1 cellular context compared by ENCODE assay signal in the genomic region with DNA sequence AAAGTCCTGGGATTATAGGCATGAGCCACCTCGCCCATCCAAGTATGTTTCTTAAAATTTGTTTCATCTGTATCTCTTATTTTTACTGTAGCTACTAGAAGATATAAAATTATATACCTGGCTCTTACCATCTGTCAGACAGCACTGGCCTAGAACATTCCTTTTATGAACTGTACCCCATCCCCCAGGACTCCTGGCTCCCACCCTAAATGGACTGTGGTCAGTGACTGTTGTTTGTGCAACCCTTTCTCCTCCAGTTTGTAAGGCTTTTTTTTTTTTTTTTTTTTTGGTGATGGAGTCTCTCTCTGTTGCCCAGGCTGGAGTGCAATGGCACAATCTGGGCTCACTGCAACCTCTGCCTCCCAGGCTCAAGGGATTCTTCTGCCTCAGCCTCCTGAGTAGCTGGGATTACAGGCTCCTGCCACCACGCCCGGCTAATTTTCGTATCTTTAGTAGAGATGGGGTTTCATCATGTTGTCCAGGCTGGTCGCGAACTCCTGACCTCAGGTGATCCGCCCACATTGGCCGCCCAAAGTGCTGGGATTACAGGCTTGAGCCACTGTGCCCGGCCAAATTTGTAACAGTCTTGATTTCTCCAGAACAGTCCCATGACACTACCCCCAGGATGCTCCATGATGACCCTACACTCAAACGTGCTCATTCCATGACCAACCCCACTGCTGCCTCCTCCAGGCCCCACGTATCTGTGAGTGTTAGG.
TF ChIP-seq lines count a peak whose summit lies in the region.

No MANE protein-coding gene starts in this region.

TF ChIP-seq in GM23338, 12 proteins besides CTCF, POLR2A, EP300 and RAD21:
- TF ChIP-seq EZH2phosphoT487 (IDR thresholded peaks at IDR 0.05; ENCODE audit: unreplicated experiment), result no peak
- TF ChIP-seq ZNF331 (CRISPR knock-in tag; IDR thresholded peaks at IDR 0.05; ENCODE audit: low read depth), result no peak
- no peak for TF ChIP-seq CREB1 (CRISPR knock-in tag; IDR thresholded peaks at IDR 0.05; ENCODE audit: low read depth)
- no peak for TF ChIP-seq NANOG (IDR thresholded peaks at IDR 0.05; ENCODE audit: borderline replicate concordance)
- TF ChIP-seq JUNB (IDR thresholded peaks at IDR 0.05; ENCODE audit: unreplicated experiment), result no peak
- no peak for TF ChIP-seq POLR2AphosphoS5 (IDR thresholded peaks at IDR 0.05; ENCODE audit: low read depth)
- TF ChIP-seq, protein P1, sequence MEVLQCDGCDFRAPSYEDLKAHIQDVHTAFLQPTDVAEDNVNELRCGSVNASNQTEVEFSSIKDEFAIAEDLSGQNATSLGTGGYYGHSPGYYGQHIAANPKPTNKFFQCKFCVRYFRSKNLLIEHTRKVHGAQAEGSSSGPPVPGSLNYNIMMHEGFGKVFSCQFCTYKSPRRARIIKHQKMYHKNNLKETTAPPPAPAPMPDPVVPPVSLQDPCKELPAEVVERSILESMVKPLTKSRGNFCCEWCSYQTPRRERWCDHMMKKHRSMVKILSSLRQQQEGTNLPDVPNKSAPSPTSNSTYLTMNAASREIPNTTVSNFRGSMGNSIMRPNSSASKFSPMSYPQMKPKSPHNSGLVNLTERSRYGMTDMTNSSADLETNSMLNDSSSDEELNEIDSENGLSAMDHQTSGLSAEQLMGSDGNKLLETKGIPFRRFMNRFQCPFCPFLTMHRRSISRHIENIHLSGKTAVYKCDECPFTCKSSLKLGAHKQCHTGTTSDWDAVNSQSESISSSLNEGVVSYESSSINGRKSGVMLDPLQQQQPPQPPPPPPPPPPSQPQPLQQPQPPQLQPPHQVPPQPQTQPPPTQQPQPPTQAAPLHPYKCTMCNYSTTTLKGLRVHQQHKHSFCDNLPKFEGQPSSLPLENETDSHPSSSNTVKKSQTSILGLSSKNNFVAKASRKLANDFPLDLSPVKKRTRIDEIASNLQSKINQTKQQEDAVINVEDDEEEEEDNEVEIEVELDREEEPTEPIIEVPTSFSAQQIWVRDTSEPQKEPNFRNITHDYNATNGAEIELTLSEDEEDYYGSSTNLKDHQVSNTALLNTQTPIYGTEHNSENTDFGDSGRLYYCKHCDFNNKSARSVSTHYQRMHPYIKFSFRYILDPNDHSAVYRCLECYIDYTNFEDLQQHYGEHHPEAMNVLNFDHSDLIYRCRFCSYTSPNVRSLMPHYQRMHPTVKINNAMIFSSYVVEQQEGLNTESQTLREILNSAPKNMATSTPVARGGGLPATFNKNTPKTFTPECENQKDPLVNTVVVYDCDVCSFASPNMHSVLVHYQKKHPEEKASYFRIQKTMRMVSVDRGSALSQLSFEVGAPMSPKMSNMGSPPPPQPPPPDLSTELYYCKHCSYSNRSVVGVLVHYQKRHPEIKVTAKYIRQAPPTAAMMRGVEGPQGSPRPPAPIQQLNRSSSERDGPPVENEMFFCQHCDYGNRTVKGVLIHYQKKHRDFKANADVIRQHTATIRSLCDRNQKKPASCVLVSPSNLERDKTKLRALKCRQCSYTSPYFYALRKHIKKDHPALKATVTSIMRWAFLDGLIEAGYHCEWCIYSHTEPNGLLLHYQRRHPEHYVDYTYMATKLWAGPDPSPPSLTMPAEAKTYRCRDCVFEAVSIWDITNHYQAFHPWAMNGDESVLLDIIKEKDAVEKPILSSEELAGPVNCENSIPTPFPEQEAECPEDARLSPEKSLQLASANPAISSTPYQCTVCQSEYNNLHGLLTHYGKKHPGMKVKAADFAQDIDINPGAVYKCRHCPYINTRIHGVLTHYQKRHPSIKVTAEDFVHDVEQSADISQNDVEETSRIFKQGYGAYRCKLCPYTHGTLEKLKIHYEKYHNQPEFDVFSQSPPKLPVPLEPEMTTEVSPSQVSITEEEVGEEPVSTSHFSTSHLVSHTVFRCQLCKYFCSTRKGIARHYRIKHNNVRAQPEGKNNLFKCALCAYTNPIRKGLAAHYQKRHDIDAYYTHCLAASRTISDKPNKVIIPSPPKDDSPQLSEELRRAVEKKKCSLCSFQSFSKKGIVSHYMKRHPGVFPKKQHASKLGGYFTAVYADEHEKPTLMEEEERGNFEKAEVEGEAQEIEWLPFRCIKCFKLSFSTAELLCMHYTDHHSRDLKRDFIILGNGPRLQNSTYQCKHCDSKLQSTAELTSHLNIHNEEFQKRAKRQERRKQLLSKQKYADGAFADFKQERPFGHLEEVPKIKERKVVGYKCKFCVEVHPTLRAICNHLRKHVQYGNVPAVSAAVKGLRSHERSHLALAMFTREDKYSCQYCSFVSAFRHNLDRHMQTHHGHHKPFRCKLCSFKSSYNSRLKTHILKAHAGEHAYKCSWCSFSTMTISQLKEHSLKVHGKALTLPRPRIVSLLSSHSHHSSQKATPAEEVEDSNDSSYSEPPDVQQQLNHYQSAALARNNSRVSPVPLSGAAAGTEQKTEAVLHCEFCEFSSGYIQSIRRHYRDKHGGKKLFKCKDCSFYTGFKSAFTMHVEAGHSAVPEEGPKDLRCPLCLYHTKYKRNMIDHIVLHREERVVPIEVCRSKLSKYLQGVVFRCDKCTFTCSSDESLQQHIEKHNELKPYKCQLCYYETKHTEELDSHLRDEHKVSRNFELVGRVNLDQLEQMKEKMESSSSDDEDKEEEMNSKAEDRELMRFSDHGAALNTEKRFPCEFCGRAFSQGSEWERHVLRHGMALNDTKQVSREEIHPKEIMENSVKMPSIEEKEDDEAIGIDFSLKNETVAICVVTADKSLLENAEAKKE (CRISPR knock-in tag; IDR thresholded peaks at IDR 0.05), result no peak
- TF ChIP-seq STAT1 (IDR thresholded peaks at IDR 0.05; ENCODE audit: unreplicated experiment), result no peak
- no peak for TF ChIP-seq REST (IDR thresholded peaks at IDR 0.05; ENCODE audit: unreplicated experiment)
- no peak for TF ChIP-seq ETS1 (IDR thresholded peaks at IDR 0.05)
- no peak for TF ChIP-seq EZH2 (IDR thresholded peaks at IDR 0.05; ENCODE audit: low read depth, unreplicated experiment)
- TF ChIP-seq ZNF114 (CRISPR knock-in tag; IDR thresholded peaks at IDR 0.05), result no peak
